8 cellular contexts compared by ENCODE assay signal in the genomic region with DNA sequence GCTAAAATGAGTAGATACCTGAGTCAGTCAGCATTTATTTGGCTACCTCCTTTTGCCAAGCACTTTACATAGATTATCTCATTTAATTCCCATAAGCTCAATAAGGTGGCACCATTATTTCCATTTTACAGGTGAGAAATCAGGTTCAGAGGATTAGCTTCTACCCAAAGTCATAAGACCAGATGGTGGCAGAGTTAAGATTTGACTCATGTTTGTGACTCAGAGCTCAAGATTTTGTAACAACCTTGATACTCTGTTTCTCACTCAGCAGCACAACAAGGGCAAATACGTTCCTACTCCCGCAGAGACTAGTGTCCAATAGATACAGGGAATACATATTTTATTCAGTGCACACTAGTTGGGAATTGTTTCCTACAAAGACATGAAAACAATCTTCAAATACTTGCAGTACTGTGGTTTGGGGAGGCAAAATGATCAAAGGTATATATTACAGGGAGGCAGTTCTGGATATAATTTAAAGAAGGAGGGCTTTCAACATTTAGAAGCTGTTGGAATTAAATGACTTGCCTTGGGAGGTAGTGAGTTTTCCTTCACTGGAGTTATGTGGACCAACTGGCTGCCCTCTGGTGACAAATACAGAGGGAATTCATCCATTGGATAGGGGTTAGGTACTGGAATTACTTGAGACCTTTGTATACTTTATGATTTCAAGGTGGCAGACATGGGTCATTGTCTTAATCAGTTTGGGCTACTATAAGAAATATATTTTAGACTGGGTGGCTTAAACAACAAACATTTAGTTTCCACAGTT. TPM values are rescaled to one million over a fixed set of nuclear protein-coding genes. Genes with fewer than 3 reads are reported as not detected.
A peak's percentile ranks its signal among the peaks of the same experiment; 100 is the strongest.
DNase-seq lines count a peak whose midpoint lies in the region; ATAC-seq, FAIRE-seq and TF ChIP-seq lines count a peak whose summit lies in the region.

No MANE protein-coding gene starts in this region.

- peak overlapping the region; percentile 33 for H3K27ac Mint-ChIP-seq in CD8-positive, alpha-beta T cell
- peak overlapping the region; percentile 98 for H3K27ac Mint-ChIP-seq in astrocyte (ENCODE audit: unreplicated experiment)
- no peak overlapping the region for H3K27ac Mint-ChIP-seq in stimulated activated memory B cell treated with anti-CD40 and anti-IgM and Interleukin-4, amounts not matched to agents 10 μg/mL and 1 μg/mL and 100 μg/mL, for 72 hours

- H3K79me2 ChIP-seq in astrocyte (ENCODE audit: insufficient read depth, low read length) (peaks cover 52% of the 10 kb centered on the region), mesendoderm (ENCODE audit: control insufficient read depth, insufficient read depth, low read length) (peaks cover 12% of the 10 kb centered on the region)

- H3K4ac ChIP-seq in mesendoderm (ENCODE audit: low read depth, low read length), result no peak overlapping the region

- H3K56ac ChIP-seq in mesendoderm (ENCODE audit: low read length), result no peak overlapping the region

- H3K9me3 Mint-ChIP-seq in CD8-positive, alpha-beta T cell, result no peaks in the 10 kb centered on the region
- no peaks in the 10 kb centered on the region for H3K9me3 Mint-ChIP-seq in astrocyte (ENCODE audit: unreplicated experiment)
- H3K9me3 Mint-ChIP-seq in stimulated activated memory B cell treated with anti-CD40 and anti-IgM and Interleukin-4, amounts not matched to agents 10 μg/mL and 1 μg/mL and 100 μg/mL, for 72 hours, result no peaks in the 10 kb centered on the region

- peak overlapping the region; percentile 59 for H3K9ac ChIP-seq in astrocyte (ENCODE audit: low read length)
- no peak overlapping the region for H3K9ac ChIP-seq in mesendoderm (ENCODE audit: low read length)

- peaks cover 15% of the 10 kb centered on the region for H3K4me1 ChIP-seq in CD8-positive, alpha-beta T cell (ENCODE audit: insufficient read depth, low read length)
- H3K4me1 ChIP-seq in astrocyte (ENCODE audit: insufficient read depth, low read length) (peaks cover 54% of the 10 kb centered on the region), mesendoderm (ENCODE audit: control insufficient read depth, low read depth, low read length) (peaks cover 2% of the 10 kb centered on the region)

- no peak for FAIRE-seq in astrocyte (lab: Jason Lieb, UNC)

- H2BK15ac ChIP-seq in mesendoderm (replicated peaks; ENCODE audit: low read depth), result no peak overlapping the region

- H3K18ac ChIP-seq in mesendoderm (ENCODE audit: low read length), result no peak overlapping the region

- H4K8ac ChIP-seq in mesendoderm (ENCODE audit: low read depth, low read length), result no peak overlapping the region

- no peaks in the 10 kb centered on the region for H3K27me3 Mint-ChIP-seq in CD8-positive, alpha-beta T cell (ENCODE audit: low read depth)
- H3K27me3 Mint-ChIP-seq in astrocyte (ENCODE audit: low read depth, unreplicated experiment), result no peaks in the 10 kb centered on the region
- H3K27me3 Mint-ChIP-seq in stimulated activated memory B cell treated with anti-CD40 and anti-IgM and Interleukin-4, amounts not matched to agents 10 μg/mL and 1 μg/mL and 100 μg/mL, for 72 hours, result no peaks in the 10 kb centered on the region

- no peak overlapping the region for H2BK120ac ChIP-seq in mesendoderm (ENCODE audit: low read depth, low read length)

- no CpG with 5 or more reads among the region's 2 CpGs for WGBS in mesendoderm (ENCODE audit: extremely low coverage, insufficient coverage, low lambda C conversion rate)

- H3K4me3 Mint-ChIP-seq in CD8-positive, alpha-beta T cell, result no peak overlapping the region
- no peak overlapping the region for H3K4me3 Mint-ChIP-seq in astrocyte (ENCODE audit: unreplicated experiment)
- H3K4me3 Mint-ChIP-seq in stimulated activated memory B cell treated with anti-CD40 and anti-IgM and Interleukin-4, amounts not matched to agents 10 μg/mL and 1 μg/mL and 100 μg/mL, for 72 hours, result no peak overlapping the region

- POLR2A ChIA-PET in CD8-positive, alpha-beta T cell (lab: Charles Lee), result interaction anchor here (0.6 kb wide), 1 partner anchor 16 kb away, joined by 3 read pairs; no protein-coding TSS in a partner anchor

- H3K4me1 Mint-ChIP-seq in CD8-positive, alpha-beta T cell (ENCODE audit: low read depth), result peaks cover 17% of the 10 kb centered on the region
- peaks cover 35% of the 10 kb centered on the region for H3K4me1 Mint-ChIP-seq in astrocyte (ENCODE audit: low read depth, unreplicated experiment)
- H3K4me1 Mint-ChIP-seq in stimulated activated memory B cell treated with anti-CD40 and anti-IgM and Interleukin-4, amounts not matched to agents 10 μg/mL and 1 μg/mL and 100 μg/mL, for 72 hours, result peaks cover 13% of the 10 kb centered on the region

- DNase-seq in CD8-positive, alpha-beta T cell, result no peak
- DNase-seq in HPDE6-E6E7 (ENCODE audit: extremely low spot score) (peak; percentile 78), astrocyte (ENCODE audit: low read depth) (peak; percentile 91), mesendoderm (peak; percentile 62), NCI-H345 treated with DMSO at 0.1 percent for 48 hours (lab: John Stamatoyannopoulos, UW; ENCODE audit: unreplicated experiment) (no peak), NCI-H526 treated with DMSO at 0.1 percent for 48 hours (lab: John Stamatoyannopoulos, UW) (no peak)

- no peak overlapping the region for H2AK5ac ChIP-seq in mesendoderm (ENCODE audit: low read length)

- no peak overlapping the region for H3K4me3 ChIP-seq in CD8-positive, alpha-beta T cell (ENCODE audit: low read depth, low read length)
- peak overlapping the region; percentile 19 for H3K4me3 ChIP-seq in astrocyte (ENCODE audit: insufficient read depth, low read depth, low read length)
- H3K4me3 ChIP-seq in mesendoderm (ENCODE audit: low read length), result no peak overlapping the region

- ATAC-seq in CD8-positive, alpha-beta T cell, result no peak
- no peak for ATAC-seq in HG03095 (IDR thresholded peaks at IDR 0.05; ENCODE audit: unreplicated experiment)
- ATAC-seq in stimulated activated memory B cell treated with anti-CD40 and anti-IgM and Interleukin-4, amounts not matched to agents 10 μg/mL and 1 μg/mL and 100 μg/mL, for 72 hours, result no peak

- H2AFZ ChIP-seq in astrocyte (ENCODE audit: low read depth, low read length), result no peak overlapping the region

- H3K36me3 Mint-ChIP-seq in CD8-positive, alpha-beta T cell, result peaks cover 30% of the 10 kb centered on the region
- H3K36me3 Mint-ChIP-seq in astrocyte (ENCODE audit: low read depth, unreplicated experiment), result peaks cover 10% of the 10 kb centered on the region
- H3K36me3 Mint-ChIP-seq in stimulated activated memory B cell treated with anti-CD40 and anti-IgM and Interleukin-4, amounts not matched to agents 10 μg/mL and 1 μg/mL and 100 μg/mL, for 72 hours, result peaks cover 20% of the 10 kb centered on the region

- peaks cover 7% of the 10 kb centered on the region for H3K79me1 ChIP-seq in mesendoderm (ENCODE audit: low read length)

- intact Hi-C loops in CD8-positive, alpha-beta T cell (cut with DNase I, micrococcal nuclease), result loop anchor here (5.0 to 10.0 kb wide), 5 partner anchors 357 to 1902 kb away; partner anchors contain the start of genes EFCAB7 (in 1 of the 2), ITGB3BP (in 1 of the 2), JAK1 (in 1 of the 2) and PGM1 (in 1 of the 2)

- H3K27me3 ChIP-seq in CD8-positive, alpha-beta T cell (ENCODE audit: insufficient read depth, low read length), result no peaks in the 10 kb centered on the region
- no peaks in the 10 kb centered on the region for H3K27me3 ChIP-seq in astrocyte (ENCODE audit: insufficient read depth, low read length)
- no peaks in the 10 kb centered on the region for H3K27me3 ChIP-seq in mesendoderm (ENCODE audit: insufficient read depth, low read length, poor library complexity)

- H3K23ac ChIP-seq in mesendoderm (ENCODE audit: low read length), result no peak overlapping the region

- no peaks in the 10 kb centered on the region for H3K36me3 ChIP-seq in CD8-positive, alpha-beta T cell (ENCODE audit: insufficient read depth, low read length)
- H3K36me3 ChIP-seq in astrocyte (ENCODE audit: insufficient read depth, low read length), result peaks cover 18% of the 10 kb centered on the region
- H3K36me3 ChIP-seq in mesendoderm (ENCODE audit: control insufficient read depth, insufficient read depth, low read length), result no peaks in the 10 kb centered on the region

- CTCF ChIA-PET in CD8-positive, alpha-beta T cell (lab: Charles Lee), result no interaction called here

- H2BK5ac ChIP-seq in mesendoderm (ENCODE audit: low read length), result no peak overlapping the region

- H4K20me1 ChIP-seq in astrocyte (ENCODE audit: insufficient read depth, low read length), result no peaks in the 10 kb centered on the region

- no peak for TF ChIP-seq CTCF in CD8-positive, alpha-beta T cell (IDR thresholded peaks at IDR 0.05)
- TF ChIP-seq CTCF in astrocyte (IDR thresholded peaks at IDR 0.05; ENCODE audit: insufficient read depth, low read depth, low read length), result no peak

- no peak overlapping the region for H3K27ac ChIP-seq in CD8-positive, alpha-beta T cell (ENCODE audit: low read depth, low read length)
- H3K27ac ChIP-seq in astrocyte (ENCODE audit: low read depth, low read length) (peak overlapping the region; percentile 99), mesendoderm (ENCODE audit: low read depth, low read length) (no peak overlapping the region)

- no peak overlapping the region for H4K5ac ChIP-seq in mesendoderm (ENCODE audit: low read length)

- H3K9me3 ChIP-seq in CD8-positive, alpha-beta T cell (ENCODE audit: low read length), result no peaks in the 10 kb centered on the region
- H3K9me3 ChIP-seq in astrocyte (ENCODE audit: insufficient read depth, low read depth, low read length), result no peaks in the 10 kb centered on the region

- H3K4me2 ChIP-seq in astrocyte (ENCODE audit: low read length), result peak overlapping the region; percentile 51
- H3K4me2 ChIP-seq in mesendoderm (ENCODE audit: low read length), result no peak overlapping the region

RNA-seq across cellular contexts. Expression of gene LEPR, which starts 3.6 kb away (rescaled TPM):
- under 1 TPM; 0.49 to 0.58 TPM for total RNA-seq in CD8-positive, alpha-beta T cell
- 6.8 and 8.9 TPM in 2 replicates for total RNA-seq in astrocyte
- 1.2 TPM for polyA plus RNA-seq in mesendoderm (2013, experiment 1 of 2)
- polyA plus RNA-seq in mesendoderm (2013, experiment 2 of 2), result 1.1 TPM

RNA-seq across cellular contexts. Expression of gene LEPROT, which starts 3.6 kb away (rescaled TPM):
- total RNA-seq in CD8-positive, alpha-beta T cell, result 10 to 100 TPM; 10.3 to 16.5 TPM
- 99.4 and 102 TPM in 2 replicates for total RNA-seq in astrocyte
- polyA plus RNA-seq in mesendoderm (2013, experiment 1 of 2), result 19.3 TPM
- polyA plus RNA-seq in mesendoderm (2013, experiment 2 of 2), result 18.1 TPM

Comparison
In these comparisons a context has a peak if more than half of its experiments do, and no peak if none do; other contexts are left out.
1. DNase-seq: peak in HPDE6-E6E7 (single experiment), astrocyte (single experiment) and mesendoderm (single experiment); none in CD8-positive, alpha-beta T cell (0 of 7), NCI-H345 treated with DMSO at 0.1 percent for 48 hours (single experiment) and NCI-H526 treated with DMSO at 0.1 percent for 48 hours (single experiment).